In genomic region chr6:28383235-28384142, GRCh38 we compare ENCODE assay signal across 1 cellular context.
TF ChIP-seq lines count a peak whose summit lies in the region.

No MANE protein-coding gene starts in this region.

TF ChIP-seq in K562, 482 proteins besides CTCF, POLR2A, EP300 and RAD21 (continued from another document and continues in another):
- TF ChIP-seq TSHZ1 (CRISPR knock-in tag; IDR thresholded peaks at IDR 0.05) = no peak
- TF ChIP-seq HIVEP1 (CRISPR knock-in tag; IDR thresholded peaks at IDR 0.05) = no peak
- no peak for TF ChIP-seq ETV6 (IDR thresholded peaks at IDR 0.05; ENCODE audit: borderline replicate concordance in 1 of 2, low read depth in 2 of 2, low read length in 1 of 2)
- no peak for TF ChIP-seq ETV6 (CRISPR knock-in tag; IDR thresholded peaks at IDR 0.05; ENCODE audit: borderline replicate concordance)
- no peak for TF ChIP-seq CEBPG (CRISPR knock-in tag; IDR thresholded peaks at IDR 0.05)
- no peak for TF ChIP-seq CEBPG (tag; conservative IDR thresholded peaks at IDR 0.05 in 1 of 2, IDR thresholded peaks at IDR 0.05 in 1 of 2)
- no peak for TF ChIP-seq ZBTB49 (CRISPR knock-in tag; IDR thresholded peaks at IDR 0.05; ENCODE audit: borderline replicate concordance)
- TF ChIP-seq CC2D1A (IDR thresholded peaks at IDR 0.05) = peak; percentile 89; the same call in 1 of the 2 replicates
- no peak for TF ChIP-seq ZC3H4 (CRISPR knock-in tag; IDR thresholded peaks at IDR 0.05; ENCODE audit: borderline replicate concordance)
- peak in 1 of 2 experiments; percentile 62; a peak in 2 of 4 replicates for TF ChIP-seq MAZ (CRISPR knock-in tag; conservative IDR thresholded peaks at IDR 0.05 in 1 of 2, IDR thresholded peaks at IDR 0.05 in 1 of 2)
- TF ChIP-seq ZNF780A (CRISPR knock-in tag; IDR thresholded peaks at IDR 0.05) = no peak
- TF ChIP-seq TARDBP (IDR thresholded peaks at IDR 0.05) = no peak
- no peak for TF ChIP-seq E2F1 (CRISPR knock-in tag; IDR thresholded peaks at IDR 0.05)
- TF ChIP-seq ZZZ3 (IDR thresholded peaks at IDR 0.05) = no peak
- no peak for TF ChIP-seq ZNF232 (CRISPR knock-in tag; IDR thresholded peaks at IDR 0.05)
- 0 out of 2 replicates have a peak, but pooled peaks have one; percentile 29 for TF ChIP-seq ATF6 (CRISPR knock-in tag; IDR thresholded peaks at IDR 0.05)
- no peak for TF ChIP-seq GTF3C2 (IDR thresholded peaks at IDR 0.05; ENCODE audit: borderline replicate concordance, extremely low read depth, insufficient read length)
- no peak for TF ChIP-seq CBX2 (IDR thresholded peaks at IDR 0.05; ENCODE audit: insufficient read depth, low read length, poor library complexity, severe bottlenecking)
- no peak for TF ChIP-seq DDX20 (tag; IDR thresholded peaks at IDR 0.05; ENCODE audit: low read depth)
- TF ChIP-seq KDM1A (IDR thresholded peaks at IDR 0.05) = no peak; a peak in 1 of 4 replicates
- no peak for TF ChIP-seq ZNF347 (CRISPR knock-in tag; IDR thresholded peaks at IDR 0.05; ENCODE audit: low read depth)
- no peak for TF ChIP-seq ZNF785 (CRISPR knock-in tag; IDR thresholded peaks at IDR 0.05)
- peak; percentile 66 to 77 for TF ChIP-seq MNT (conservative IDR thresholded peaks at IDR 0.05)
- TF ChIP-seq HLTF (IDR thresholded peaks at IDR 0.05) = no peak
- TF ChIP-seq TRIM28 (IDR thresholded peaks at IDR 0.05) = no peak
- no peak for TF ChIP-seq SPI1 (IDR thresholded peaks at IDR 0.05; ENCODE audit: borderline replicate concordance, low read depth, low read length)
- TF ChIP-seq NCOA4 (IDR thresholded peaks at IDR 0.05; ENCODE audit: partially characterized antibody) = no peak
- TF ChIP-seq NELFE (IDR thresholded peaks at IDR 0.05; ENCODE audit: insufficient read depth, insufficient read length) = no peak
- TF ChIP-seq ZNF354B (CRISPR knock-in tag; IDR thresholded peaks at IDR 0.05) = no peak
- TF ChIP-seq NR0B1 (IDR thresholded peaks at IDR 0.05; ENCODE audit: partially characterized antibody) = no peak
- TF ChIP-seq HBP1 (CRISPR knock-in tag; IDR thresholded peaks at IDR 0.05) = no peak
- TF ChIP-seq ZHX1 (conservative IDR thresholded peaks at IDR 0.05; ENCODE audit: low read length) = no peak
- no peak for TF ChIP-seq ZNF134 (CRISPR knock-in tag; conservative IDR thresholded peaks at IDR 0.05)
- no peak for TF ChIP-seq ZNF436 (CRISPR knock-in tag; IDR thresholded peaks at IDR 0.05)
- no peak for TF ChIP-seq PCBP1 (IDR thresholded peaks at IDR 0.05; ENCODE audit: low read depth, low read length, poor library complexity, severe bottlenecking)
- no peak for TF ChIP-seq NR4A1 (CRISPR knock-in tag; IDR thresholded peaks at IDR 0.05)
- TF ChIP-seq NR4A1 (tag; IDR thresholded peaks at IDR 0.05) = no peak
- no peak for TF ChIP-seq PATZ1 (CRISPR knock-in tag; IDR thresholded peaks at IDR 0.05; ENCODE audit: borderline replicate concordance)
- TF ChIP-seq GABPB1 (CRISPR knock-in tag; IDR thresholded peaks at IDR 0.05) = peak; percentile 56; the same call in 1 of the 2 replicates
- no peak for TF ChIP-seq ZFP30 (CRISPR knock-in tag; IDR thresholded peaks at IDR 0.05; ENCODE audit: borderline replicate concordance)
